In genomic region chr12:110266381-110266909, GRCh38 we compare ENCODE assay signal across 12 cellular contexts. TPM values are rescaled to one million over a fixed set of nuclear protein-coding genes. Genes with fewer than 3 reads are reported as not detected.
DNase-seq lines count a peak whose midpoint lies in the region; ATAC-seq and TF ChIP-seq lines count a peak whose summit lies in the region.
"Had no signal": no experiment of that assay in that cellular context is flagged by ENCODE, and none has a peak within 500 bp of the region (broad histone marks: within the 10 kb centered on the region; RNA-seq: fewer than 3 reads in every experiment).

No MANE protein-coding gene starts in this region.

- H3K9me3 ChIP-seq in right atrium auricular region: no peaks in the 10 kb centered on the region
- H3K9me3 ChIP-seq in SJSA1 (replicated peaks): no peaks in the 10 kb centered on the region
- no peaks in the 10 kb centered on the region for H3K9me3 ChIP-seq in muscle layer of duodenum (ENCODE audit: control insufficient read depth in 1 of 2, low read length in 2 of 2)
- no peaks in the 10 kb centered on the region for H3K9me3 ChIP-seq in vagina

- no peaks in the 10 kb centered on the region for H3K27me3 ChIP-seq in right atrium auricular region
- no peaks in the 10 kb centered on the region for H3K27me3 ChIP-seq in SJSA1 (replicated peaks)
- no peaks in the 10 kb centered on the region for H3K27me3 ChIP-seq in muscle layer of duodenum (ENCODE audit: low read depth, low read length)
- no peaks in the 10 kb centered on the region for H3K27me3 ChIP-seq in vagina

- ATAC-seq in left cardiac atrium: no peak
- ATAC-seq: activated CD8-positive, alpha-beta T cell treated with anti-CD3 and anti-CD28 coated beads, Interleukin-2, amount 10 ng/mL, durations not matched to agents 7 days and 5 days had no signal

- H3K36me3 ChIP-seq in right atrium auricular region: no peaks in the 10 kb centered on the region
- H3K36me3 ChIP-seq in SJSA1: no peaks in the 10 kb centered on the region
- no peaks in the 10 kb centered on the region for H3K36me3 ChIP-seq in muscle layer of duodenum (ENCODE audit: control insufficient read depth in 1 of 2, insufficient read depth in 2 of 2, low read length in 2 of 2)
- no peaks in the 10 kb centered on the region for H3K36me3 ChIP-seq in vagina

- no peak for TF ChIP-seq CTCF in right atrium auricular region (IDR thresholded peaks at IDR 0.05)
- no peak for TF ChIP-seq CTCF in vagina (IDR thresholded peaks at IDR 0.05)

- no peak for TF ChIP-seq POLR2A in vagina (IDR thresholded peaks at IDR 0.05)

- H3K4me1 ChIP-seq in right atrium auricular region (peaks cover 0 to 56% of the 10 kb centered on the region in 2 donors), SJSA1 (replicated peaks) (peaks cover 55% of the 10 kb centered on the region), muscle layer of duodenum (ENCODE audit: control insufficient read depth in 1 of 2, insufficient read depth in 2 of 2, low read length in 2 of 2) (peaks cover 30% of the 10 kb centered on the region in 2 donors), vagina (peaks cover 48% of the 10 kb centered on the region)

- intact Hi-C loops in left cardiac atrium (cut with DNase I): no loop called here
- intact Hi-C loops in vagina (cut with DNase I): no loop called here

- peak overlapping the region in 1 of 2 donors; percentile 6 for H3K4me3 ChIP-seq in right atrium auricular region
- H3K4me3 ChIP-seq in SJSA1: no peak overlapping the region
- no peak overlapping the region for H3K4me3 ChIP-seq in muscle layer of duodenum (ENCODE audit: low read depth in 1 of 2, low read length in 2 of 2)
- H3K4me3 ChIP-seq in vagina: no peak overlapping the region

- DNase-seq in right atrium auricular region (ENCODE audit: low spot score) (no peak), left cardiac atrium (no peak), SJSA1 (ENCODE audit: low read depth in 1 of 2, low spot score in 2 of 2) (no peak), vagina (ENCODE audit: extremely low spot score in 2 of 2) (no peak), GM03348 (ENCODE audit: low spot score) (no peak), amygdala (lab: John Stamatoyannopoulos, UW) (no peak), SKM-1 treated with dmso at 0.1 percent for 144 hours (lab: John Stamatoyannopoulos, UW; ENCODE audit: unreplicated experiment) (no peak)
- DNase-seq: activated CD8-positive, alpha-beta T cell treated with anti-CD3 and anti-CD28 coated beads, Interleukin-2, amount 10 ng/mL, durations not matched to agents 7 days and 5 days; AML-193; stimulated activated CD4-positive, alpha-beta T cell treated with anti-CD3 and anti-CD28 coated beads, Interleukin-4, amount 100 ng/mL, for 4 hours; stimulated activated naive CD4-positive, alpha-beta T cell had no signal

- H3K27ac ChIP-seq in right atrium auricular region: peak overlapping the region; percentile 69 to 79
- peak overlapping the region; percentile 53 for H3K27ac ChIP-seq in SJSA1
- H3K27ac ChIP-seq in muscle layer of duodenum (ENCODE audit: low read length): peak overlapping the region; percentile 10
- peak overlapping the region; percentile 38 for H3K27ac ChIP-seq in vagina

RNA-seq across cellular contexts. Expression of gene ATP2A2, which starts 14.6 kb away (rescaled TPM):
- total RNA-seq in right atrium auricular region (1,000 to 10,000 TPM; 1,597 to 3,086 TPM), left cardiac atrium (1,000 to 10,000 TPM; 2,696 to 3,455 TPM), vagina (127 TPM)
- 63.8 and 97.9 TPM in 2 replicates for total RNA-seq in SJSA1 (2014; rRNA removed; shearing (Covaris generic))

Comparison
In these comparisons a context has a peak if more than half of its experiments do, and no peak if none do; other contexts are left out.
1. H3K27ac ChIP-seq: peak in every context shown above with its lines; median percentile 74 in right atrium auricular region; 53 in SJSA1; 38 in vagina; 10 in muscle layer of duodenum.
2. RNA of gene ATP2A2, which starts 14.6 kb away (total RNA-seq): 2,696 to 3,455 TPM in left cardiac atrium and 1,597 to 3,086 TPM in right atrium auricular region; 127 TPM in vagina (single experiment) and 63.8 to 97.9 TPM in SJSA1; every median in the first group is over 10 times any median in the second.